Comparison of ENCODE assay signal across 22 cellular contexts in the genomic region with DNA sequence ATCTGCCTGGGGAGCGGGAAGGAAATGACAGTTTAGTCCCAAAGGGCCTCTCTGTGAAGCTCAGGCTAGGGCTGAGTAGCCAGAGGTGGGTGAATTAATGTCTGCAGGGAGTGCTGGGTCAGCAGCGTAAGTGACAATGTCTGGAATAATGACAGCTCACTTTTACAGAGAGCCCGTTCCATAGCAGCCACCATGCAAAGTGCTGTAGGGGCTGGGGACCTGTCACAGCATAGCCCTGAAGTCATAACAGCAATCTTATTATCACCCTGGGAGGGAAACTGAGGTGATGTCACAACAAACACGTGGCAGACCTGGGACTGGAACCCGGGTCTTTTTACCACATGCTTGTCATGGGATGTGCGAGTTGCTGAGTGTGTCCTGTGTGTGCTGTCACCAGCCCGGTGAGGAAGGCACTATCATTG. TPM values are rescaled to one million over a fixed set of nuclear protein-coding genes. Genes with fewer than 3 reads are reported as not detected.
DNase-seq lines count a peak whose midpoint lies in the region; ATAC-seq and TF ChIP-seq lines count a peak whose summit lies in the region.
"Had no signal": no experiment of that assay in that cellular context is flagged by ENCODE, and none has a peak within 500 bp of the region (broad histone marks: within the 10 kb centered on the region; RNA-seq: fewer than 3 reads in every experiment).

No MANE protein-coding gene starts in this region.

- peak overlapping the region; percentile 61 for H3K4me3 Mint-ChIP-seq in memory B cell
- no peak overlapping the region for H3K4me3 Mint-ChIP-seq in T-cell
- H3K4me3 Mint-ChIP-seq: CD8-positive, alpha-beta T cell had no signal

- POLR2A ChIA-PET in T-cell (lab: Charles Lee) = no interaction called here

- peak overlapping the region; percentile 57 for H3K4me2 ChIP-seq in SU-DHL-6 (ENCODE audit: low read depth, low read length, poor library complexity, severe bottlenecking)
- H3K4me2 ChIP-seq: KMS-11 had no signal

- intact Hi-C loops in Right ventricle myocardium inferior (cut with DNase I) (no loop called here), left cardiac atrium (cut with DNase I) (no loop called here), upper lobe of right lung (cut with DNase I) (no loop called here)

- H3K36me3 Mint-ChIP-seq in memory B cell (peaks cover 2% of the 10 kb centered on the region), T-cell (no peaks in the 10 kb centered on the region)
- H3K36me3 Mint-ChIP-seq: activated naive CD4-positive, alpha-beta T cell treated with anti-CD3 and anti-CD28 coated beads, Interleukin-2, amount 50 U/mL, for 72 hours; CD8-positive, alpha-beta T cell had no signal

- peaks cover 65% of the 10 kb centered on the region for H3K4me1 Mint-ChIP-seq in memory B cell
- H3K4me1 Mint-ChIP-seq in T-cell = peaks cover 0 to 9% (median 3%) of the 10 kb centered on the region in 3 donors

- H3K4me3 ChIP-seq in SU-DHL-6 (ENCODE audit: insufficient read depth, low read length, poor library complexity, severe bottlenecking) (peak overlapping the region; percentile 19), upper lobe of right lung (no peak overlapping the region)
- H3K4me3 ChIP-seq: tibial nerve had no signal

- peaks cover 13% of the 10 kb centered on the region for H3K4me1 ChIP-seq in upper lobe of right lung

- no peaks in the 10 kb centered on the region for H3K27me3 ChIP-seq in SU-DHL-6 (ENCODE audit: low read length)
- no peaks in the 10 kb centered on the region for H3K27me3 ChIP-seq in upper lobe of right lung
- H3K27me3 ChIP-seq: brain microvascular endothelial cell, tibial nerve had no signal

- no peak for TF ChIP-seq CTCF in SU-DHL-6 (IDR thresholded peaks at IDR 0.05; ENCODE audit: insufficient read depth, low read length, poor library complexity, severe bottlenecking)
- no peak for TF ChIP-seq CTCF in upper lobe of right lung (IDR thresholded peaks at IDR 0.05)

- peak overlapping the region; percentile 68 for H3K27ac ChIP-seq in SU-DHL-6 (ENCODE audit: low read depth, low read length)
- peak overlapping the region; percentile 60 for H3K27ac ChIP-seq in upper lobe of right lung
- H3K27ac ChIP-seq: brain microvascular endothelial cell, KMS-11 had no signal

- H3K9ac ChIP-seq in SU-DHL-6 (ENCODE audit: low read length) = peak overlapping the region; percentile 42
- H3K9ac ChIP-seq: KMS-11 had no signal

- H3K9me2 ChIP-seq in SU-DHL-6 (replicated peaks; ENCODE audit: insufficient read depth, low read length) = no peaks in the 10 kb centered on the region

- no peaks in the 10 kb centered on the region for H4K20me1 ChIP-seq in SU-DHL-6 (ENCODE audit: low read depth, low read length)

- no peaks in the 10 kb centered on the region for H3K79me2 ChIP-seq in SU-DHL-6 (ENCODE audit: insufficient read depth, low read length)

- H3K9me3 ChIP-seq in SU-DHL-6 (ENCODE audit: insufficient read depth, low read length) (peaks cover 10% of the 10 kb centered on the region; the same call in 1 of the 2 replicates), upper lobe of right lung (no peaks in the 10 kb centered on the region)

- H3K27ac Mint-ChIP-seq in memory B cell = peak overlapping the region; percentile 81
- no peak overlapping the region for H3K27ac Mint-ChIP-seq in T-cell
- H3K27ac Mint-ChIP-seq: activated naive CD4-positive, alpha-beta T cell treated with anti-CD3 and anti-CD28 coated beads, Interleukin-2, amount 50 U/mL, for 72 hours; CD8-positive, alpha-beta T cell had no signal

- DNase-seq in Right ventricle myocardium inferior (ENCODE audit: missing footprints) = no peak
- no peak for DNase-seq in left cardiac atrium
- DNase-seq in memory B cell (ENCODE audit: low spot score in 2 of 2) = peak in 1 of 2 donors; percentile 36
- no peak for DNase-seq in upper lobe of right lung
- no peak for DNase-seq in T-cell
- DNase-seq in NCI-H1930 (lab: John Stamatoyannopoulos, UW) = no peak
- DNase-seq: activated CD4-positive, alpha-beta T cell treated with anti-CD3 and anti-CD28 coated beads for 48 hours; activated T-cell treated with anti-CD3 and anti-CD28 coated beads, Interleukin-2, amount 50 U/mL, for 1 hour; brain microvascular endothelial cell; CD8-positive, alpha-beta T cell; DND-41; NCI-H1694 treated with DMSO at 0.1 percent for 48 hours; NCI-H446 treated with DMSO at 0.1 percent for 48 hours; T1000 had no signal

- peaks cover 35% of the 10 kb centered on the region for H3F3A ChIP-seq in SU-DHL-6 (ENCODE audit: insufficient read depth)

- H3K27me3 Mint-ChIP-seq in memory B cell (no peaks in the 10 kb centered on the region), T-cell (peaks cover 0 to 5% of the 10 kb centered on the region in 2 donors)

- H3K36me3 ChIP-seq in SU-DHL-6 (ENCODE audit: low read length) (no peaks in the 10 kb centered on the region), upper lobe of right lung (no peaks in the 10 kb centered on the region)
- H3K36me3 ChIP-seq: brain microvascular endothelial cell, tibial nerve had no signal

- ATAC-seq in Right ventricle myocardium inferior (peak; percentile 23), left cardiac atrium (no peak), memory B cell (ENCODE audit: low read depth) (peak; percentile 16), upper lobe of right lung (peak; percentile 3), T-cell (replicated peaks in 1 of 4) (no peak), HG03095 (IDR thresholded peaks at IDR 0.05; ENCODE audit: unreplicated experiment) (no peak)
- ATAC-seq: activated naive CD4-positive, alpha-beta T cell treated with anti-CD3 and anti-CD28 coated beads, Interleukin-2, amount 50 U/mL, for 72 hours; CD8-positive, alpha-beta T cell; sciatic nerve had no signal

- H3K9me3 Mint-ChIP-seq in memory B cell = no peaks in the 10 kb centered on the region
- peaks cover 3 to 4% (median 3%) of the 10 kb centered on the region in 3 donors for H3K9me3 Mint-ChIP-seq in T-cell
- H3K9me3 Mint-ChIP-seq: activated naive CD4-positive, alpha-beta T cell treated with anti-CD3 and anti-CD28 coated beads, Interleukin-2, amount 50 U/mL, for 72 hours; CD8-positive, alpha-beta T cell had no signal

- CTCF ChIA-PET in T-cell (lab: Charles Lee) = no interaction called here

- H2AFZ ChIP-seq in SU-DHL-6 (ENCODE audit: low read depth, low read length, severe bottlenecking) = peak overlapping the region; percentile 14

RNA-seq across cellular contexts. Expression of a gene that starts 8.7 kb away (rescaled TPM):
- total RNA-seq in Right ventricle myocardium inferior (0.19 TPM), left cardiac atrium (under 1 TPM; 0.39 to 0.56 TPM), upper lobe of right lung (15.8 TPM), T-cell (10 to 100 TPM in 1 of 5 donors, 1 to 10 TPM in 4; 6.6 to 25.7 (median 8.7) TPM)
- total RNA-seq: osteocyte had no signal

RNA-seq across cellular contexts. Expression of a gene that starts 27.4 kb away (rescaled TPM):
- total RNA-seq in Right ventricle myocardium inferior = not detected
- total RNA-seq in left cardiac atrium = not detected
- not detected for total RNA-seq in upper lobe of right lung
- under 1 TPM in 2 of 5 donors, not detected in 3; 0.21 to 0.35 TPM for total RNA-seq in T-cell
- total RNA-seq: fibroblast of lung, osteocyte, sciatic nerve had no signal

RNA-seq across cellular contexts. Expression of a gene that starts 28.3 kb away (rescaled TPM):
- total RNA-seq in Right ventricle myocardium inferior (not detected), left cardiac atrium (not detected), upper lobe of right lung (not detected), T-cell (under 1 TPM in 2 of 5 donors, not detected in 3; 0.16 to 0.19 TPM)
- total RNA-seq: CD8-positive, alpha-beta T cell; osteocyte had no signal

RNA-seq across cellular contexts. Expression of a gene that starts 38.0 kb away (rescaled TPM):
- 0.14 TPM for total RNA-seq in Right ventricle myocardium inferior
- under 1 TPM; 0.18 to 0.44 TPM for total RNA-seq in left cardiac atrium
- total RNA-seq in upper lobe of right lung = not detected
- under 1 TPM in 1 of 5 donors, not detected in 4; 0.47 TPM for total RNA-seq in T-cell
- total RNA-seq: CD8-positive, alpha-beta T cell; fibroblast of lung; osteocyte had no signal

RNA-seq across cellular contexts. Expression of a gene that starts 38.0 kb away (rescaled TPM):
- total RNA-seq in Right ventricle myocardium inferior (not detected), left cardiac atrium (1 to 10 TPM in 1 of 2 donors, under 1 TPM in 1; 0.41 to 7.6 TPM), upper lobe of right lung (1.5 TPM), T-cell (1 to 10 TPM in 4 of 5 donors, under 1 TPM in 1; 0.65 to 1.9 (median 1.1) TPM)
- total RNA-seq: fibroblast of lung, osteocyte had no signal

Comparison
In these comparisons a context has a peak if more than half of its experiments do, and no peak if none do; other contexts are left out.
1. ATAC-seq: peak in Right ventricle myocardium inferior (single experiment), memory B cell (single experiment) and upper lobe of right lung (single experiment); none in left cardiac atrium (0 of 2), T-cell (0 of 4) and HG03095 (single experiment).